ENCODE assay signal across 20 cellular contexts in genomic region chr20:24650091-24650490, GRCh38.
DNase-seq lines count a peak whose midpoint lies in the region; ATAC-seq and TF ChIP-seq lines count a peak whose summit lies in the region.
"Had no signal": no experiment of that assay in that cellular context is flagged by ENCODE, and none has a peak within 500 bp of the region (broad histone marks: within the 10 kb centered on the region; RNA-seq: fewer than 3 reads in every experiment).

No MANE protein-coding gene starts in this region.

- H3K9me1 ChIP-seq in IMR-90 (ENCODE audit: insufficient read depth, low read length), result peaks cover 19% of the 10 kb centered on the region; the same call in 1 of the 2 replicates

- H3K9ac ChIP-seq in IMR-90 (ENCODE audit: low read depth, low read length), result no peak overlapping the region
- H3K9ac ChIP-seq: parathyroid adenoma had no signal

- peak overlapping the region; percentile 53 for H2BK20ac ChIP-seq in IMR-90 (ENCODE audit: low read depth, low read length)

- peak overlapping the region; percentile 10; the same call in 1 of the 2 replicates for H3K27ac ChIP-seq in ACC112 (ENCODE audit: low read depth, low read length)
- peak overlapping the region; percentile 55; the same call in 1 of the 2 replicates for H3K27ac ChIP-seq in IMR-90 (ENCODE audit: insufficient read depth, low read length)
- no peak overlapping the region for H3K27ac ChIP-seq in Peyer's patch
- H3K27ac ChIP-seq: gastrocnemius medialis, parathyroid adenoma had no signal

- peaks cover 4% of the 10 kb centered on the region; the same call in 1 of the 2 replicates for H4K20me1 ChIP-seq in IMR-90 (ENCODE audit: insufficient read depth, low read length)

- WGBS in IMR-90 (ENCODE audit: extremely low coverage in 2 of 2, insufficient read length in 1 of 2), 2 experiments, result 7% methylated on average over 5 of the region's 10 CpGs; no CpG with 5 or more reads in 1 of the 2 experiments

- DNase-seq in IMR-90 (peak; percentile 89), fibroblast of gingiva (ENCODE audit: low read depth) (peak; percentile 75), posterior vena cava (ENCODE audit: low spot score) (peak; percentile 79), NCI-H446 treated with DMSO at 0.1 percent for 48 hours (lab: John Stamatoyannopoulos, UW) (no peak), NCI-H69 (lab: John Stamatoyannopoulos, UW) (no peak), Peyer's patch (no peak)
- DNase-seq: activated CD4-positive, alpha-beta memory T cell treated with anti-CD3 and anti-CD28 coated beads for 36 hours; activated naive CD8-positive, alpha-beta T cell treated with anti-CD3 and anti-CD28 coated beads for 36 hours; activated T-cell treated with anti-CD3 and anti-CD28 coated beads, Interleukin-2, amount 50 U/mL, for 48 hours; caudate nucleus; endodermal cell; gastrocnemius medialis; GF-D8; GOT3; PC-9; stimulated activated naive CD4-positive, alpha-beta T cell treated with Interleukin-2 at 50 U/mL for 16 hours had no signal

- H3K9me3 ChIP-seq in IMR-90 (ENCODE audit: control insufficient read depth, insufficient read depth, low read length) (no peaks in the 10 kb centered on the region), Peyer's patch (no peaks in the 10 kb centered on the region)
- H3K9me3 ChIP-seq: gastrocnemius medialis had no signal

- H3K4me1 ChIP-seq in ACC112 (ENCODE audit: control insufficient read depth, insufficient read depth, low read length, unreplicated experiment), result peaks cover 28% of the 10 kb centered on the region
- H3K4me1 ChIP-seq in IMR-90 (ENCODE audit: control insufficient read depth, insufficient read depth, low read length), result peaks cover 22% of the 10 kb centered on the region
- H3K4me1 ChIP-seq in Peyer's patch, result no peaks in the 10 kb centered on the region
- H3K4me1 ChIP-seq: gastrocnemius medialis had no signal

- TF ChIP-seq CTCF in IMR-90 (conservative IDR thresholded peaks at IDR 0.05; ENCODE audit: low read depth, low read length) (no peak), Peyer's patch (IDR thresholded peaks at IDR 0.05) (no peak)

- no peak overlapping the region for H2AK9ac ChIP-seq in IMR-90 (replicated peaks; ENCODE audit: low read depth, low read length, poor library complexity)

- H3K27me3 ChIP-seq in ACC112 (ENCODE audit: insufficient read depth, low read length), result no peaks in the 10 kb centered on the region
- H3K27me3 ChIP-seq in IMR-90 (ENCODE audit: control insufficient read depth, insufficient read depth, low read length), result peaks cover 14% of the 10 kb centered on the region; the same call in 1 of the 2 replicates
- H3K27me3 ChIP-seq in Peyer's patch, result no peaks in the 10 kb centered on the region

- no peaks in the 10 kb centered on the region for H3K36me3 ChIP-seq in ACC112 (ENCODE audit: insufficient read depth, low read length)
- H3K36me3 ChIP-seq in IMR-90 (ENCODE audit: control insufficient read depth, insufficient read depth, low read length), result no peaks in the 10 kb centered on the region
- H3K36me3 ChIP-seq in Peyer's patch, result no peaks in the 10 kb centered on the region
- H3K36me3 ChIP-seq: gastrocnemius medialis had no signal

- no peak overlapping the region for H3K18ac ChIP-seq in IMR-90 (ENCODE audit: low read depth, low read length)

- peak overlapping the region; percentile 72 for H2BK120ac ChIP-seq in IMR-90 (ENCODE audit: low read depth, low read length)

- peak; percentile 42 for ATAC-seq in IMR-90 (ENCODE audit: low read depth)
- no peak for ATAC-seq in GM19324 (IDR thresholded peaks at IDR 0.05; ENCODE audit: low FRiP score, unreplicated experiment)
- ATAC-seq: gastrocnemius medialis, HepG2 had no signal

- no peaks in the 10 kb centered on the region for H3K79me2 ChIP-seq in ACC112 (ENCODE audit: control insufficient read depth, insufficient read depth, low read length, unreplicated experiment)
- H3K79me2 ChIP-seq: parathyroid adenoma had no signal

- H3K4ac ChIP-seq in IMR-90 (ENCODE audit: low read depth, low read length), result peak overlapping the region; percentile 49

- peak overlapping the region; percentile 25 for H2AFZ ChIP-seq in ACC112 (ENCODE audit: low read length, unreplicated experiment)
- H2AFZ ChIP-seq in IMR-90 (replicated peaks; ENCODE audit: low read length, poor library complexity), result peak overlapping the region; percentile 46
- H2AFZ ChIP-seq: parathyroid adenoma, PC-9 had no signal

- H2AK5ac ChIP-seq in IMR-90 (ENCODE audit: low read depth, low read length), result peak overlapping the region; percentile 31; the same call in 1 of the 2 replicates

- no peak overlapping the region; the same call in 1 of the 2 replicates for H3K56ac ChIP-seq in IMR-90 (ENCODE audit: extremely low read depth, insufficient read depth, low read length)

- TF ChIP-seq POLR2A in IMR-90 (IDR thresholded peaks at IDR 0.05; ENCODE audit: low read depth, low read length), result no peak
- no peak for TF ChIP-seq POLR2A in Peyer's patch (IDR thresholded peaks at IDR 0.05)

- peak overlapping the region; percentile 34 for H3K4me2 ChIP-seq in IMR-90 (ENCODE audit: low read depth, low read length)

- TF ChIP-seq RAD21 in IMR-90 (IDR thresholded peaks at IDR 0.05; ENCODE audit: low read length), result no peak

- no TSS peak for BruUV-seq in IMR-90 (replicated peaks; lab: Mats Ljungman, UMichigan)

- H4K8ac ChIP-seq in IMR-90 (ENCODE audit: low read depth in 2 of 2, low read length in 2 of 2), result peak overlapping the region in 1 of 2 experiments; percentile 34; a peak in 1 of 4 replicates

- dilution Hi-C loops in IMR-90 (cut with HindIII; ENCODE audit: low sequenced_read_pairs, unreplicated experiment), result no loop called here

- peak overlapping the region; percentile 43 for H2BK5ac ChIP-seq in IMR-90 (ENCODE audit: low read depth, low read length, poor library complexity, severe bottlenecking)

- in situ Hi-C loops in IMR-90 (cut with MboI; ENCODE audit: low sequenced_read_pairs), result no loop called here

- H3K79me1 ChIP-seq in IMR-90 (ENCODE audit: low read depth in 1 of 2, low read length in 2 of 2), result no peaks in the 10 kb centered on the region

- H3K14ac ChIP-seq in IMR-90 (replicated peaks; ENCODE audit: low read depth, low read length), result peak overlapping the region; percentile 16

- H3K4me3 ChIP-seq in ACC112 (ENCODE audit: low read depth, low read length) (no peak overlapping the region), IMR-90 (ENCODE audit: insufficient read depth, low read depth, low read length) (no peak overlapping the region), Peyer's patch (no peak overlapping the region)
- H3K4me3 ChIP-seq: gastrocnemius medialis, PC-9 had no signal

- no peak overlapping the region for H4K5ac ChIP-seq in IMR-90 (ENCODE audit: low read depth, low read length)

- peak overlapping the region; percentile 24; the same call in 1 of the 3 replicates for H2BK15ac ChIP-seq in IMR-90 (ENCODE audit: low read depth, low read length)

- POLR2A ChIA-PET in IMR-90 (lab: Charles Lee; ENCODE audit: unreplicated experiment), result no interaction called here

- CTCF ChIA-PET in IMR-90 (lab: Yijun Ruan, JAX), result no interaction called here

- intact Hi-C loops in IMR-90 (cut with micrococcal nuclease), result loop anchor here (2.0 kb wide), 1 partner anchor 23 kb away; no protein-coding TSS in a partner anchor
- intact Hi-C loops in posterior vena cava (cut with DNase I), result no loop called here

- no peak overlapping the region for H3K23ac ChIP-seq in IMR-90 (ENCODE audit: low read depth, low read length)

- H4K91ac ChIP-seq in IMR-90 (ENCODE audit: insufficient read depth, low read depth, low read length), result peak overlapping the region; percentile 53

TF ChIP-seq in IMR-90, 13 proteins besides CTCF, POLR2A, EP300 and RAD21:
- TF ChIP-seq NFE2L2 (IDR thresholded peaks at IDR 0.05; ENCODE audit: low read depth, low read length), result no peak
- TF ChIP-seq MAZ (IDR thresholded peaks at IDR 0.05; ENCODE audit: borderline replicate concordance, low read depth, low read length), result no peak
- TF ChIP-seq USF2 (IDR thresholded peaks at IDR 0.05; ENCODE audit: low read depth, low read length), result no peak
- 0 out of 2 replicates have a peak, but pooled peaks have one; percentile 3 for TF ChIP-seq BHLHE40 (IDR thresholded peaks at IDR 0.05; ENCODE audit: low read depth, low read length)
- no peak for TF ChIP-seq RFX5 (IDR thresholded peaks at IDR 0.05; ENCODE audit: low read depth, low read length)
- peak; percentile 66 for TF ChIP-seq CEBPB (IDR thresholded peaks at IDR 0.05; ENCODE audit: low read depth, low read length)
- TF ChIP-seq MAFK (IDR thresholded peaks at IDR 0.05; ENCODE audit: low read depth, low read length), result peak; percentile 44; the same call in 1 of the 2 replicates
- TF ChIP-seq CHD1 (IDR thresholded peaks at IDR 0.05; ENCODE audit: low read depth, low read length), result no peak
- no peak for TF ChIP-seq RCOR1 (IDR thresholded peaks at IDR 0.05; ENCODE audit: insufficient replicate concordance, low read length)
- TF ChIP-seq MXI1 (IDR thresholded peaks at IDR 0.05; ENCODE audit: borderline replicate concordance, low read depth, low read length), result peak; percentile 75; the same call in 1 of the 2 replicates
- no peak for TF ChIP-seq FOS (IDR thresholded peaks at IDR 0.05; ENCODE audit: low read depth, low read length)

Comparison
In these comparisons a context has a peak if more than half of its experiments do, and no peak if none do; other contexts are left out.
1. H3K27ac ChIP-seq: peak in ACC112 (single experiment) and IMR-90 (single experiment); none in Peyer's patch (0 of 4).
2. DNase-seq: peak in IMR-90 (single experiment), fibroblast of gingiva (single experiment) and posterior vena cava (single experiment); none in NCI-H446 treated with DMSO at 0.1 percent for 48 hours (single experiment), NCI-H69 (single experiment) and Peyer's patch (0 of 3).